9 cellular contexts compared by ENCODE assay signal in genomic region chr5:160470437-160471341, GRCh38. TPM values are rescaled to one million over a fixed set of nuclear protein-coding genes. Genes with fewer than 3 reads are reported as not detected.
DNase-seq lines count a peak whose midpoint lies in the region; ATAC-seq and TF ChIP-seq lines count a peak whose summit lies in the region.
"Had no signal": no experiment of that assay in that cellular context is flagged by ENCODE, and none has a peak within 500 bp of the region (broad histone marks: within the 10 kb centered on the region; RNA-seq: fewer than 3 reads in every experiment).

No MANE protein-coding gene starts in this region.

- no peaks in the 10 kb centered on the region for H3K9me3 ChIP-seq in MM.1S (replicated peaks; ENCODE audit: insufficient read depth, low read length)
- H3K9me3 ChIP-seq in naive thymus-derived CD4-positive, alpha-beta T cell (ENCODE audit: control insufficient read depth in 2 of 3, low read length in 3 of 3): no peaks in the 10 kb centered on the region

- CTCF ChIA-PET in naive thymus-derived CD4-positive, alpha-beta T cell (lab: Charles Lee): interaction anchor here (0.7 kb wide), 1 partner anchor 1331 kb away, joined by 3 read pairs; no protein-coding TSS in a partner anchor

- H3K36me3 ChIP-seq in MM.1S (replicated peaks; ENCODE audit: insufficient read depth, low read length): peaks cover 4% of the 10 kb centered on the region; the same call in 1 of the 2 replicates
- no peaks in the 10 kb centered on the region for H3K36me3 ChIP-seq in naive thymus-derived CD4-positive, alpha-beta T cell (ENCODE audit: control insufficient read depth in 2 of 3, insufficient read depth in 3 of 3, low read length in 3 of 3)

- POLR2A ChIA-PET in naive thymus-derived CD4-positive, alpha-beta T cell (lab: Charles Lee): interaction anchor here (0.7 kb wide), 1 partner anchor 52 kb away, joined by 5 read pairs; the partner anchor contains the start of gene SLU7

- H3K79me2 ChIP-seq in MM.1S (ENCODE audit: low read length): peaks cover 80% of the 10 kb centered on the region

- H3K9me3 Mint-ChIP-seq in naive thymus-derived CD4-positive, alpha-beta T cell: no peaks in the 10 kb centered on the region

- H3K9me2 ChIP-seq in MM.1S (replicated peaks; ENCODE audit: insufficient read depth, low read length): no peaks in the 10 kb centered on the region

- peak overlapping the region; percentile 88; the same call in 1 of the 2 replicates for H3K9ac ChIP-seq in MM.1S (ENCODE audit: low read length)

- H3K27ac ChIP-seq in MM.1S (ENCODE audit: low read length): peak overlapping the region; percentile 32; the same call in 1 of the 2 replicates
- no peak overlapping the region for H3K27ac ChIP-seq in naive thymus-derived CD4-positive, alpha-beta T cell (ENCODE audit: low read depth, low read length)
- H3K27ac ChIP-seq: RWPE1 had no signal

- H2AFZ ChIP-seq in MM.1S (ENCODE audit: low read length): no peak overlapping the region

- no peaks in the 10 kb centered on the region for H3K27me3 Mint-ChIP-seq in naive thymus-derived CD4-positive, alpha-beta T cell

- H4K20me1 ChIP-seq in MM.1S (ENCODE audit: insufficient read depth, low read length): peaks cover 21% of the 10 kb centered on the region

- no peak for ATAC-seq in naive thymus-derived CD4-positive, alpha-beta T cell
- ATAC-seq in HG03108 (IDR thresholded peaks at IDR 0.05; ENCODE audit: unreplicated experiment): no peak
- no peak for ATAC-seq in GM18861 (IDR thresholded peaks at IDR 0.05; ENCODE audit: unreplicated experiment)

- H3K4me2 ChIP-seq in MM.1S (ENCODE audit: low read depth, low read length): peak overlapping the region; percentile 85

- peaks cover 56% of the 10 kb centered on the region for H3K4me1 ChIP-seq in MM.1S (ENCODE audit: low read length)
- H3K4me1 ChIP-seq in naive thymus-derived CD4-positive, alpha-beta T cell (ENCODE audit: control insufficient read depth in 2 of 2, insufficient read depth in 2 of 2, low read length in 2 of 2): peaks cover 34 to 49% of the 10 kb centered on the region in 2 donors

- intact Hi-C loops in naive thymus-derived CD4-positive, alpha-beta T cell (cut with micrococcal nuclease): loop anchor here in 1 of 2 donors (2.0 kb wide), 1 partner anchor 14 kb away; no protein-coding TSS in a partner anchor

- in situ Hi-C loops in astrocyte of the cerebellum (cut with HindIII; ENCODE audit: low sequenced_read_pairs): no loop called here

- DNase-seq in ELR (ENCODE audit: low read depth) (peak; percentile 30), MM.1S (no peak), astrocyte of the cerebellum (ENCODE audit: low read depth) (peak; percentile 33), NCI-H2227 treated with DMSO at 0.1 percent for 48 hours (lab: John Stamatoyannopoulos, UW) (no peak), 8988T (no peak)
- DNase-seq in naive thymus-derived CD4-positive, alpha-beta T cell: no peak

- H3K4me3 ChIP-seq in MM.1S (ENCODE audit: low read length): peak overlapping the region; percentile 87
- H3K4me3 ChIP-seq in astrocyte of the cerebellum (ENCODE audit: low read depth, low read length): no peak overlapping the region
- peak overlapping the region; percentile 40 for H3K4me3 ChIP-seq in naive thymus-derived CD4-positive, alpha-beta T cell (ENCODE audit: low read length)

- H3K4me3 Mint-ChIP-seq in naive thymus-derived CD4-positive, alpha-beta T cell: peak overlapping the region; percentile 11 to 94 (median 60)

- peaks cover 0 to 43% (median 0%) of the 10 kb centered on the region in 5 donors for H3K36me3 Mint-ChIP-seq in naive thymus-derived CD4-positive, alpha-beta T cell

- H3K27ac Mint-ChIP-seq in naive thymus-derived CD4-positive, alpha-beta T cell: peak overlapping the region; percentile 25 to 90 (median 69)

- no peaks in the 10 kb centered on the region for H3K27me3 ChIP-seq in MM.1S (replicated peaks; ENCODE audit: insufficient read depth, low read length)
- H3K27me3 ChIP-seq in naive thymus-derived CD4-positive, alpha-beta T cell (ENCODE audit: control insufficient read depth in 2 of 2, insufficient read depth in 2 of 2, low read length in 2 of 2): no peaks in the 10 kb centered on the region

- H3F3A ChIP-seq in MM.1S (ENCODE audit: insufficient read depth, low read length): peaks cover 29% of the 10 kb centered on the region

- H3K4me1 Mint-ChIP-seq in naive thymus-derived CD4-positive, alpha-beta T cell: peaks cover 41 to 88% (median 63%) of the 10 kb centered on the region in 7 donors

- TF ChIP-seq CTCF in MM.1S (IDR thresholded peaks at IDR 0.05; ENCODE audit: low read length) (no peak), astrocyte of the cerebellum (IDR thresholded peaks at IDR 0.05; ENCODE audit: low read depth, low read length, missing control alignments) (no peak)

RNA-seq across cellular contexts. Expression of gene PTTG1, which starts 49.0 kb away (rescaled TPM):
- total RNA-seq in naive thymus-derived CD4-positive, alpha-beta T cell: 10 to 100 TPM in 1 of 5 experiments, 1 to 10 TPM in 4; 3.8 to 97.7 (median 5.7) TPM
- 10 to 100 TPM; 10.5 to 11.8 TPM for polyA plus RNA-seq in naive thymus-derived CD4-positive, alpha-beta T cell

RNA-seq across cellular contexts. Expression of gene SLU7, which starts 51.8 kb away (rescaled TPM):
- total RNA-seq in naive thymus-derived CD4-positive, alpha-beta T cell: 10 to 100 TPM; 53.0 to 85.3 (median 77.0) TPM
- polyA plus RNA-seq in naive thymus-derived CD4-positive, alpha-beta T cell: 10 to 100 TPM; 64.1 to 78.1 TPM

Comparison
In these comparisons a context has a peak if more than half of its experiments do, and no peak if none do; other contexts are left out.
1. DNase-seq: peak in ELR (single experiment) and astrocyte of the cerebellum (single experiment); none in MM.1S (single experiment), naive thymus-derived CD4-positive, alpha-beta T cell (0 of 9), NCI-H2227 treated with DMSO at 0.1 percent for 48 hours (single experiment) and 8988T (single experiment).